In genomic region chr17:4624406-4624805, GRCh38 we compare ENCODE assay signal across 5 cellular contexts. TPM values are rescaled to one million over a fixed set of nuclear protein-coding genes. Genes with fewer than 3 reads are reported as not detected.
"Had no signal": no experiment of that assay in that cellular context is flagged by ENCODE, and none has a peak within 500 bp of the region (broad histone marks: within the 10 kb centered on the region; RNA-seq: fewer than 3 reads in every experiment).

No MANE protein-coding gene starts in this region.

RNA-seq across cellular contexts. Expression of gene ALOX15, which starts 17.1 kb away (rescaled TPM):
- total RNA-seq: epithelial cell of proximal tubule, kidney epithelial cell, mesenteric fat pad, osteocyte had no signal
- polyA plus RNA-seq: naive thymus-derived CD8-positive, alpha-beta T cell had no signal

RNA-seq across cellular contexts. Expression of gene SMTNL2, which starts 40.1 kb away (rescaled TPM):
- total RNA-seq: naive thymus-derived CD8-positive, alpha-beta T cell had no signal
- polyA plus RNA-seq: naive thymus-derived CD8-positive, alpha-beta T cell had no signal
